8 cellular contexts compared by ENCODE assay signal in genomic region chr16:3443108-3444031, GRCh38. TPM values are rescaled to one million over a fixed set of nuclear protein-coding genes. Genes with fewer than 3 reads are reported as not detected.
DNase-seq lines count a peak whose midpoint lies in the region; ATAC-seq and TF ChIP-seq lines count a peak whose summit lies in the region.

Gene NAA60, plus strand, starts transcription at chr16:3443680. Its CDS starts 32,548 bp downstream, at chr16:3476228.
Gene ZNF597, minus strand, starts transcription at chr16:3443504. Its CDS starts 351 bp downstream, at chr16:3443153.

- peak in 1 of 11 experiments; percentile 4 for TF ChIP-seq CTCF in spleen (IDR thresholded peaks at IDR 0.05 in 8 of 11, conservative IDR thresholded peaks at IDR 0.05 in 3 of 11)

- peaks cover 0 to 7% (median 0%) of the 10 kb centered on the region in 7 donors for H3K27me3 ChIP-seq in spleen (replicated peaks in 1 of 7)

- ATAC-seq in GM18499 (IDR thresholded peaks at IDR 0.05; ENCODE audit: insufficient read depth, unreplicated experiment) (peak; percentile 76), HG02943 (IDR thresholded peaks at IDR 0.05; ENCODE audit: low read depth, unreplicated experiment) (peak; percentile 83), GM18873 (IDR thresholded peaks at IDR 0.05; ENCODE audit: low FRiP score, unreplicated experiment) (no peak)

- intact Hi-C loops in spleen (cut with DNase I; ENCODE audit: low total_unique reads): no loop called here

- no peak for TF ChIP-seq POLR2A in spleen (IDR thresholded peaks at IDR 0.05)

- WGBS in spleen, 5 donors: 35 to 68% (median 44%) methylated on average over 61 of the region's 61 CpGs

- H3K9me3 ChIP-seq in spleen: peaks cover 0 to 33% (median 22%) of the 10 kb centered on the region in 8 donors

- peak within 1 kb of the TSS; percentile 39 to 70 (median 58) for H3K4me3 ChIP-seq in spleen

- H3K4me1 ChIP-seq in spleen: peaks cover 6 to 33% (median 13%) of the 10 kb centered on the region in 6 donors

- peaks cover 0 to 51% (median 18%) of the 10 kb centered on the region in 6 donors for H3K36me3 ChIP-seq in spleen

- DNase-seq in NCI-H2107 treated with DMSO at 0.1 percent for 48 hours (lab: John Stamatoyannopoulos, UW; ENCODE audit: unreplicated experiment) (peak; percentile 85), inferior parietal cortex (ENCODE audit: extremely low spot score) (peak; percentile 84), spleen (peak; percentile 91)
- peak; percentile 31 to 61 (median 46) for DNase-seq in activated CD4-positive, CD25-positive, alpha-beta regulatory T cell (lab: John Stamatoyannopoulos, UW)
- DNase-seq in central memory CD4-positive, alpha-beta T cell: peak; percentile 81

- peak within 1 kb of the TSS; percentile 29 to 90 (median 81) for H3K27ac ChIP-seq in spleen

RNA-seq across cellular contexts. Expression of gene NAA60, which starts in this region (rescaled TPM):
- total RNA-seq in spleen: 10 to 100 TPM; 35.0 to 85.9 (median 51.2) TPM
- polyA plus RNA-seq in spleen: 10 to 100 TPM; 27.2 to 40.3 (median 33.8) TPM

RNA-seq across cellular contexts. Expression of gene ZNF597, which starts in this region (rescaled TPM):
- total RNA-seq in spleen: 1 to 10 TPM; 2.4 to 4.6 (median 3.7) TPM
- polyA plus RNA-seq in spleen: 1 to 10 TPM in 2 of 3 donors, under 1 TPM in 1; 0.78 to 1.3 (median 1.2) TPM
